28 cellular contexts compared by ENCODE assay signal in the genomic region with DNA sequence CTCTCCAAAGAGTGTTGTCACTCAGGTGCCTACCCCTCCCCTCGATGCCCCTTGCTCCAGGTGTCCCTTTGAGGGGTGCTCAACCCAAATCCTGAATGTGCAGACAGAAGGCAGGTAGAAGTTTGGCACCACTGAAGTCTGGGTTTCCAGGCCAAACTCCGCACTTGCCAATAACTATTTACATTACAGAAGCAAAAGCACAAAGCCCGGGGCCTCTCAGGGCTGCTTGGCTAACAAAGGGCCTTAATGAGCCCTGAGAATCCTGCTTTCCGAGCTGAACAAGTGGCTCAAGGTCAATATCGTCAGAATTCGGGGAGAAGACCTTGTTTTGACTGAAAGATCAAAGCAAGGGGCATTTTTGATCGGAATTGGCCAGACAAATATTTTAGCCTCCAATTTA.
DNase-seq lines count a peak whose midpoint lies in the region; ATAC-seq and TF ChIP-seq lines count a peak whose summit lies in the region.
"Had no signal": no experiment of that assay in that cellular context is flagged by ENCODE, and none has a peak within 500 bp of the region (broad histone marks: within the 10 kb centered on the region; RNA-seq: fewer than 3 reads in every experiment).

No MANE protein-coding gene starts in this region.

- H3K4me3 Mint-ChIP-seq in MCF 10A (ENCODE audit: unreplicated experiment) = no peak overlapping the region
- H3K4me3 Mint-ChIP-seq: activated CD8-positive, alpha-beta T cell treated with anti-CD3 and anti-CD28 coated beads, Interleukin-2, amount 10 ng/mL, durations not matched to agents 7 days and 5 days; activated naive CD4-positive, alpha-beta T cell treated with anti-CD3 and anti-CD28 coated beads, Interleukin-2, amount 10 ng/mL, durations not matched to agents 7 days and 5 days; CD4-positive, CD25-positive, alpha-beta regulatory T cell; dendritic cell treated with granulocyte-macrophage colony-stimulating factor and Interleukin-4, amounts not matched to agents 40 ng/mL and 50 ng/mL, for 4 days; natural killer cell treated with Interleukin-12 subunit alpha and Interleukin-12 subunit beta and Interleukin-15 and Interleukin-18, amount 100 ng/mL, for 72 hours had no signal

- H3K9me2 ChIP-seq in PC-3 (replicated peaks; ENCODE audit: low read length) = no peaks in the 10 kb centered on the region

- no peaks in the 10 kb centered on the region for H3K36me3 ChIP-seq in PC-3 (ENCODE audit: low read depth, low read length)
- H3K36me3 ChIP-seq in gastroesophageal sphincter = no peaks in the 10 kb centered on the region
- H3K36me3 ChIP-seq: adrenal gland, MG63, suprapubic skin, upper lobe of left lung had no signal

- H3F3A ChIP-seq in PC-3 (ENCODE audit: low read length, unreplicated experiment) = no peaks in the 10 kb centered on the region

- H3K27ac ChIP-seq in PC-3 (ENCODE audit: low read length) (no peak overlapping the region), gastroesophageal sphincter (no peak overlapping the region)
- H3K27ac ChIP-seq: A549, adrenal gland, skin epidermis, suprapubic skin, upper lobe of left lung had no signal

- WGBS in gastroesophageal sphincter (ENCODE audit: low coverage in 1 of 2), 2 donors = 49 to 67% methylated on average over 3 to 5 of the region's 7 CpGs

- no peak overlapping the region for H3K27ac Mint-ChIP-seq in MCF 10A (ENCODE audit: low read depth, unreplicated experiment)
- H3K27ac Mint-ChIP-seq: activated CD8-positive, alpha-beta T cell treated with anti-CD3 and anti-CD28 coated beads, Interleukin-2, amount 10 ng/mL, durations not matched to agents 7 days and 5 days; activated naive CD4-positive, alpha-beta T cell treated with anti-CD3 and anti-CD28 coated beads, Interleukin-2, amount 10 ng/mL, durations not matched to agents 7 days and 5 days; dendritic cell treated with granulocyte-macrophage colony-stimulating factor and Interleukin-4, amounts not matched to agents 40 ng/mL and 50 ng/mL, for 4 days; natural killer cell treated with Interleukin-12 subunit alpha and Interleukin-12 subunit beta and Interleukin-15 and Interleukin-18, amount 100 ng/mL, for 72 hours had no signal

- intact Hi-C loops in MCF 10A (cut with micrococcal nuclease) (no loop called here), PC-3 (cut with micrococcal nuclease) (no loop called here)

- H3K9me3 ChIP-seq in PC-3 (ENCODE audit: low read length) (no peaks in the 10 kb centered on the region), gastroesophageal sphincter (no peaks in the 10 kb centered on the region)
- H3K9me3 ChIP-seq: A549, adrenal gland, MG63, mucosa of descending colon, suprapubic skin, upper lobe of left lung had no signal

- no peaks in the 10 kb centered on the region for H3K36me3 Mint-ChIP-seq in MCF 10A (ENCODE audit: insufficient read depth, unreplicated experiment)
- H3K36me3 Mint-ChIP-seq: activated naive CD4-positive, alpha-beta T cell treated with anti-CD3 and anti-CD28 coated beads, Interleukin-2, amount 10 ng/mL, durations not matched to agents 7 days and 5 days; CD4-positive, CD25-positive, alpha-beta regulatory T cell; natural killer cell treated with Interleukin-12 subunit alpha and Interleukin-12 subunit beta and Interleukin-15 and Interleukin-18, amount 100 ng/mL, for 72 hours had no signal

- TF ChIP-seq CTCF in MCF 10A (IDR thresholded peaks at IDR 0.05; ENCODE audit: unreplicated experiment) = no peak
- TF ChIP-seq CTCF in PC-3 (conservative IDR thresholded peaks at IDR 0.05; ENCODE audit: low read depth, low read length) = no peak
- no peak for TF ChIP-seq CTCF in gastroesophageal sphincter (IDR thresholded peaks at IDR 0.05)

- H2AFZ ChIP-seq in PC-3 (ENCODE audit: low read length) = no peak overlapping the region

- TF ChIP-seq POLR2A in gastroesophageal sphincter (IDR thresholded peaks at IDR 0.05) = no peak

- no peaks in the 10 kb centered on the region for H3K79me2 ChIP-seq in PC-3 (ENCODE audit: low read length)

- DNase-seq in T47D (ENCODE audit: low read depth in 1 of 2, low spot score in 1 of 2) (peak; percentile 51 to 68), MCF 10A (ENCODE audit: unreplicated experiment) (no peak), NCI-H774 (lab: John Stamatoyannopoulos, UW) (peak; percentile 36), left lobe of liver (ENCODE audit: low spot score) (peak; percentile 67), PC-3 (no peak)
- DNase-seq: activated CD8-positive, alpha-beta T cell treated with anti-CD3 and anti-CD28 coated beads, Interleukin-2, amount 10 ng/mL, durations not matched to agents 7 days and 5 days; activated naive CD4-positive, alpha-beta T cell treated with anti-CD3 and anti-CD28 coated beads, Interleukin-2, amount 10 ng/mL, durations not matched to agents 7 days and 5 days; adrenal gland; AML-193; Calu3; CD4-positive, CD25-positive, alpha-beta regulatory T cell; MG63; mucosa of descending colon; NCI-H1417 treated with DMSO at 0.1 percent for 48 hours; NCI-H510A; SHP77; stimulated activated naive CD4-positive, alpha-beta T cell had no signal

- TF ChIP-seq EP300 in gastroesophageal sphincter (IDR thresholded peaks at IDR 0.05) = no peak

- H3K4me1 ChIP-seq in PC-3 (ENCODE audit: insufficient read depth, low read length) (no peaks in the 10 kb centered on the region), gastroesophageal sphincter (no peaks in the 10 kb centered on the region)
- H3K4me1 ChIP-seq: A549, adrenal gland, suprapubic skin had no signal

- POLR2A ChIA-PET in MCF 10A (lab: Yijun Ruan, JAX) (no interaction called here), PC-3 (lab: Charles Lee; ENCODE audit: unreplicated experiment) (no interaction called here)

- no TSS peak for BruUV-seq in MCF 10A (replicated peaks; lab: Mats Ljungman, UMichigan)
- BruUV-seq in PC-3 (replicated peaks; lab: Mats Ljungman, UMichigan) = no TSS peak

- CTCF ChIA-PET in MCF 10A (lab: Yijun Ruan, JAX) = interaction anchor here (0.6 kb wide), 1 partner anchor 17 kb away, joined by 3 read pairs; no protein-coding TSS in a partner anchor
- CTCF ChIA-PET in PC-3 (lab: Charles Lee) = no interaction called here

- peaks cover 12% of the 10 kb centered on the region for H3K27me3 ChIP-seq in PC-3 (ENCODE audit: low read length)
- no peaks in the 10 kb centered on the region for H3K27me3 ChIP-seq in gastroesophageal sphincter
- H3K27me3 ChIP-seq: adrenal gland, MG63, suprapubic skin, upper lobe of left lung had no signal

- no peak overlapping the region for H3K9ac ChIP-seq in PC-3 (ENCODE audit: low read length)

- no peak overlapping the region for H3K4me3 ChIP-seq in PC-3 (ENCODE audit: low read length)
- no peak overlapping the region for H3K4me3 ChIP-seq in gastroesophageal sphincter
- H3K4me3 ChIP-seq: A549, adrenal gland, lung, MG63, mucosa of descending colon, skin epidermis, suprapubic skin, upper lobe of left lung had no signal

- ATAC-seq in left lobe of liver = peak; percentile 86
- no peak for ATAC-seq in PC-3
- ATAC-seq in gastroesophageal sphincter = no peak
- ATAC-seq in HG03139 (IDR thresholded peaks at IDR 0.05; ENCODE audit: unreplicated experiment) = no peak
- no peak for ATAC-seq in HG03469 (IDR thresholded peaks at IDR 0.05; ENCODE audit: unreplicated experiment)
- ATAC-seq: A549; activated CD8-positive, alpha-beta T cell treated with anti-CD3 and anti-CD28 coated beads, Interleukin-2, amount 10 ng/mL, durations not matched to agents 7 days and 5 days; mucosa of descending colon; natural killer cell treated with Interleukin-12 subunit alpha and Interleukin-12 subunit beta and Interleukin-15 and Interleukin-18, amount 100 ng/mL, for 72 hours; Panc1 had no signal

- H3K9me3 Mint-ChIP-seq in MCF 10A (ENCODE audit: unreplicated experiment) = no peaks in the 10 kb centered on the region
- H3K9me3 Mint-ChIP-seq: activated naive CD4-positive, alpha-beta T cell treated with anti-CD3 and anti-CD28 coated beads, Interleukin-2, amount 10 ng/mL, durations not matched to agents 7 days and 5 days; CD4-positive, CD25-positive, alpha-beta regulatory T cell; dendritic cell treated with granulocyte-macrophage colony-stimulating factor and Interleukin-4, amounts not matched to agents 40 ng/mL and 50 ng/mL, for 4 days; natural killer cell treated with Interleukin-12 subunit alpha and Interleukin-12 subunit beta and Interleukin-15 and Interleukin-18, amount 100 ng/mL, for 72 hours had no signal

- no peaks in the 10 kb centered on the region for H3K4me1 Mint-ChIP-seq in MCF 10A (ENCODE audit: insufficient read depth, unreplicated experiment)
- H3K4me1 Mint-ChIP-seq: activated naive CD4-positive, alpha-beta T cell treated with anti-CD3 and anti-CD28 coated beads, Interleukin-2, amount 10 ng/mL, durations not matched to agents 7 days and 5 days; CD4-positive, CD25-positive, alpha-beta regulatory T cell had no signal

- H4K20me1 ChIP-seq in PC-3 (ENCODE audit: low read length) = no peaks in the 10 kb centered on the region

- H3K27me3 Mint-ChIP-seq in MCF 10A (ENCODE audit: insufficient read depth, unreplicated experiment) = peaks cover 9% of the 10 kb centered on the region

- no peak overlapping the region for H3K4me2 ChIP-seq in PC-3 (ENCODE audit: low read length)
- H3K4me2 ChIP-seq: A549 had no signal

- in situ Hi-C loops in T47D (cut with HindIII; ENCODE audit: low pct_unique_long_range_greater_than_20kb, low sequenced_read_pairs) = no loop called here

Comparison
In these comparisons a context has a peak if more than half of its experiments do, and no peak if none do; other contexts are left out.
1. DNase-seq: peak in T47D (2 of 2), NCI-H774 (single experiment) and left lobe of liver (single experiment); none in MCF 10A (single experiment) and PC-3 (single experiment).